ENCODE assay signal across 29 cellular contexts in genomic region chr3:78430741-78431140, GRCh38.
"Had no signal": no experiment of that assay in that cellular context is flagged by ENCODE, and none has a peak within 500 bp of the region (broad histone marks: within the 10 kb centered on the region; RNA-seq: fewer than 3 reads in every experiment).

No MANE protein-coding gene starts in this region.

- H3K27me3 ChIP-seq: colonic mucosa, esophagus muscularis mucosa, neural progenitor cell, stomach, thyroid gland, vagina had no signal

- ATAC-seq: left lobe of liver; mucosa of descending colon; natural killer cell treated with Interleukin-12 subunit alpha and Interleukin-12 subunit beta and Interleukin-15 and Interleukin-18, amount 100 ng/mL, for 72 hours; psoas muscle; sciatic nerve; stimulated activated effector memory CD8-positive, alpha-beta T cell treated with anti-CD3 and anti-CD28 coated beads, Interleukin-12 subunit alpha, Interleukin-12 subunit beta, amount 100 ng/mL, for 72 hours had no signal

- H3K9me3 ChIP-seq: colonic mucosa, mucosa of descending colon, psoas muscle, thyroid gland, vagina had no signal

- FAIRE-seq: endothelial cell of umbilical vein, kidney had no signal

- H3K27me3 Mint-ChIP-seq: dendritic cell treated with granulocyte-macrophage colony-stimulating factor and Interleukin-4, amounts not matched to agents 40 ng/mL and 50 ng/mL, for 4 days; naive B cell; natural killer cell treated with Interleukin-12 subunit alpha and Interleukin-12 subunit beta and Interleukin-15 and Interleukin-18, amount 100 ng/mL, for 72 hours had no signal

- H3K27ac Mint-ChIP-seq: dendritic cell treated with granulocyte-macrophage colony-stimulating factor and Interleukin-4, amounts not matched to agents 40 ng/mL and 50 ng/mL, for 4 days; endodermal cell; mesothelial cell of epicardium; naive B cell; natural killer cell treated with Interleukin-12 subunit alpha and Interleukin-12 subunit beta and Interleukin-15 and Interleukin-18, amount 100 ng/mL, for 72 hours; neural progenitor cell; stimulated activated effector memory CD8-positive, alpha-beta T cell treated with anti-CD3 and anti-CD28 coated beads, Interleukin-12 subunit alpha, Interleukin-12 subunit beta, amount 100 ng/mL, for 72 hours had no signal

- H3K36me3 Mint-ChIP-seq: mesothelial cell of epicardium; naive B cell; natural killer cell treated with Interleukin-12 subunit alpha and Interleukin-12 subunit beta and Interleukin-15 and Interleukin-18, amount 100 ng/mL, for 72 hours; neural progenitor cell; stimulated activated effector memory CD8-positive, alpha-beta T cell treated with anti-CD3 and anti-CD28 coated beads, Interleukin-12 subunit alpha, Interleukin-12 subunit beta, amount 100 ng/mL, for 72 hours had no signal

- H2AFZ ChIP-seq: neural progenitor cell had no signal

- H3K36me3 ChIP-seq: colonic mucosa, esophagus muscularis mucosa, neural progenitor cell, stomach, thyroid gland, vagina had no signal

- H3K4me1 Mint-ChIP-seq: endodermal cell; naive B cell; neural progenitor cell; stimulated activated effector memory CD8-positive, alpha-beta T cell treated with anti-CD3 and anti-CD28 coated beads, Interleukin-12 subunit alpha, Interleukin-12 subunit beta, amount 100 ng/mL, for 72 hours had no signal

- DNase-seq: colonic mucosa; effector CD8-positive, alpha-beta T cell; endodermal cell; foreskin melanocyte; hypothalamus; kidney; mesenchymal stem cell; mucosa of descending colon; naive B cell; posterior cingulate gyrus; psoas muscle; retina; stimulated activated CD4-positive, alpha-beta T cell treated with anti-CD3 and anti-CD28 coated beads, Interleukin-2, amount 100 ng/mL, for 24 hours; stimulated activated CD4-positive, alpha-beta T cell treated with anti-CD3 and anti-CD28 coated beads, Interleukin-4, amount 100 ng/mL, for 24 hours; stimulated activated naive CD4-positive, alpha-beta T cell treated with Interleukin-2 at 50 U/mL for 16 hours; stomach; thyroid gland; trophoblast cell had no signal

- H3K9ac ChIP-seq: neural progenitor cell had no signal

- H3K4me1 ChIP-seq: colonic mucosa, esophagus muscularis mucosa, neural progenitor cell, psoas muscle, stomach, thyroid gland, vagina had no signal

- H3K27ac ChIP-seq: colonic mucosa, esophagus muscularis mucosa, neural progenitor cell, psoas muscle, stomach, thyroid gland, vagina had no signal

- H3K4me3 ChIP-seq: colonic mucosa, esophagus muscularis mucosa, lung, mucosa of descending colon, neural progenitor cell, psoas muscle, stomach, thyroid gland, vagina had no signal

- H3K4me2 ChIP-seq: neural progenitor cell had no signal

- H3K4me3 Mint-ChIP-seq: dendritic cell treated with granulocyte-macrophage colony-stimulating factor and Interleukin-4, amounts not matched to agents 40 ng/mL and 50 ng/mL, for 4 days; endodermal cell; mesothelial cell of epicardium; naive B cell; natural killer cell treated with Interleukin-12 subunit alpha and Interleukin-12 subunit beta and Interleukin-15 and Interleukin-18, amount 100 ng/mL, for 72 hours; neural progenitor cell; stimulated activated effector memory CD8-positive, alpha-beta T cell treated with anti-CD3 and anti-CD28 coated beads, Interleukin-12 subunit alpha, Interleukin-12 subunit beta, amount 100 ng/mL, for 72 hours had no signal
